ENCODE assay signal across 1 cellular context in genomic region chr14:105503918-105504692, GRCh38.
A peak's percentile ranks its signal among the peaks of the same experiment; 100 is the strongest.
TF ChIP-seq lines count a peak whose summit lies in the region.

No MANE protein-coding gene starts in this region.

TF ChIP-seq in HepG2, 621 proteins besides CTCF, POLR2A, EP300 and RAD21 (continued from another document and continues in another):
- no peak for TF ChIP-seq ZBTB10 (CRISPR knock-in tag; IDR thresholded peaks at IDR 0.05; ENCODE audit: borderline replicate concordance)
- no peak for TF ChIP-seq NR3C1 (CRISPR knock-in tag; IDR thresholded peaks at IDR 0.05)
- TF ChIP-seq ZBTB38 (CRISPR knock-in tag; IDR thresholded peaks at IDR 0.05): peak; percentile 23; the same call in 1 of the 2 replicates
- no peak for TF ChIP-seq HBP1 (CRISPR knock-in tag; IDR thresholded peaks at IDR 0.05; ENCODE audit: low read depth)
- no peak for TF ChIP-seq NFKBIZ (CRISPR knock-in tag; IDR thresholded peaks at IDR 0.05)
- TF ChIP-seq HCFC1 (IDR thresholded peaks at IDR 0.05; ENCODE audit: low read depth, low read length): no peak
- TF ChIP-seq ZFP36 (IDR thresholded peaks at IDR 0.05; ENCODE audit: borderline replicate concordance, low read depth, low read length, partially characterized antibody): no peak
- TF ChIP-seq YEATS4 (CRISPR knock-in tag; IDR thresholded peaks at IDR 0.05; ENCODE audit: borderline replicate concordance): no peak
- TF ChIP-seq NFYB (CRISPR knock-in tag; IDR thresholded peaks at IDR 0.05): no peak
- no peak for TF ChIP-seq KDM6A (CRISPR knock-in tag; IDR thresholded peaks at IDR 0.05; ENCODE audit: low read depth)
- TF ChIP-seq HMG20B (CRISPR knock-in tag; conservative IDR thresholded peaks at IDR 0.05): no peak
- no peak for TF ChIP-seq MEIS2 (CRISPR knock-in tag; IDR thresholded peaks at IDR 0.05)
- no peak for TF ChIP-seq ZNF350 (CRISPR knock-in tag; IDR thresholded peaks at IDR 0.05; ENCODE audit: borderline replicate concordance, low read depth)
- no peak for TF ChIP-seq ZNF451 (CRISPR knock-in tag; IDR thresholded peaks at IDR 0.05)
- TF ChIP-seq HMG20A (CRISPR knock-in tag; IDR thresholded peaks at IDR 0.05; ENCODE audit: borderline replicate concordance): no peak
- TF ChIP-seq ZBTB21 (CRISPR knock-in tag; IDR thresholded peaks at IDR 0.05): no peak
- TF ChIP-seq RXRB (CRISPR knock-in tag; IDR thresholded peaks at IDR 0.05; ENCODE audit: borderline replicate concordance): no peak
- no peak for TF ChIP-seq IRF1 (CRISPR knock-in tag; IDR thresholded peaks at IDR 0.05; ENCODE audit: low read depth)
- peak; percentile 42; the same call in 1 of the 2 replicates for TF ChIP-seq PATZ1 (CRISPR knock-in tag; IDR thresholded peaks at IDR 0.05)
- TF ChIP-seq ZNF879 (CRISPR knock-in tag; IDR thresholded peaks at IDR 0.05): no peak
- peak; percentile 25; the same call in 1 of the 2 replicates for TF ChIP-seq ARID4A (CRISPR knock-in tag; IDR thresholded peaks at IDR 0.05; ENCODE audit: borderline replicate concordance)
- no peak for TF ChIP-seq MED8 (CRISPR knock-in tag; IDR thresholded peaks at IDR 0.05; ENCODE audit: insufficient replicate concordance)
- TF ChIP-seq ATAD3A (CRISPR knock-in tag; IDR thresholded peaks at IDR 0.05): no peak
- TF ChIP-seq ZNF710 (CRISPR knock-in tag; IDR thresholded peaks at IDR 0.05; ENCODE audit: borderline replicate concordance): no peak
- TF ChIP-seq BRF2 (CRISPR knock-in tag; IDR thresholded peaks at IDR 0.05): no peak
- TF ChIP-seq NR0B2 (CRISPR knock-in tag; IDR thresholded peaks at IDR 0.05): no peak
- no peak for TF ChIP-seq ZNF512B (CRISPR knock-in tag; IDR thresholded peaks at IDR 0.05; ENCODE audit: borderline replicate concordance)
- no peak for TF ChIP-seq ZNF281 (CRISPR knock-in tag; IDR thresholded peaks at IDR 0.05; ENCODE audit: borderline replicate concordance)
- TF ChIP-seq ZNF720 (CRISPR knock-in tag; IDR thresholded peaks at IDR 0.05): no peak
